7 cellular contexts compared by ENCODE assay signal in the genomic region with DNA sequence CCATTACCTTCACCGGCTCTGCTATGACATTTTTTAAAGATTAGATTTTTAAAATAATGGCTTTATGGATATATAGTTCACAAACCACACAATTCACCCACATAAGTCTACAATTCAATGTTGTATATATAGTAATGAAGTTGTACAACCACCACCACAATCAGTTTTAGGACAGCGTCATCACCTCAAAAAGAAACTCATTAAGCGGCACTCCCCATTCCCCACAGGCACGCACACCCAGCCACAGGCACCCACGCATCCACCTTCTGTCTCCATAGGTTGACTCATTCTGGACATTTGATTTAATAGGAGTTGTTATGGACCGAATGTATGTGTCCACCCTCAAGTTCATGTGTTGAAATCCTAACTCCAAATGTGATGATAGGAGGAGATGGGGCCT. TPM values are rescaled to one million over a fixed set of nuclear protein-coding genes. Genes with fewer than 3 reads are reported as not detected.
DNase-seq lines count a peak whose midpoint lies in the region; ATAC-seq and TF ChIP-seq lines count a peak whose summit lies in the region.
"Not testable (repeated sequence)": the region's sequence is repeated elsewhere in the genome, so short reads cannot be mapped to it uniquely, and the experiment has no call there.

No MANE protein-coding gene starts in this region.

- not testable (repeated sequence) for H3K27ac ChIP-seq in CD8-positive, alpha-beta T cell (ENCODE audit: low read depth, low read length)

- not testable (repeated sequence) for H3K27me3 ChIP-seq in CD8-positive, alpha-beta T cell (ENCODE audit: insufficient read depth, low read length)

- H3K4me3 ChIP-seq in CD8-positive, alpha-beta T cell (ENCODE audit: low read depth, low read length), result not testable (repeated sequence)

- H3K36me3 ChIP-seq in CD8-positive, alpha-beta T cell (ENCODE audit: insufficient read depth, low read length), result peaks cover 35% of the 10 kb centered on the region

- CTCF ChIA-PET in CD8-positive, alpha-beta T cell (lab: Charles Lee), result not testable (repeated sequence)

- H3K27ac Mint-ChIP-seq in CD8-positive, alpha-beta T cell, result peak overlapping the region; percentile 66
- H3K27ac Mint-ChIP-seq in activated CD4-positive, alpha-beta T cell treated with anti-CD3 and anti-CD28 coated beads, Interleukin-2, amount 10 ng/mL, durations not matched to agents 24 days and 14 days, result peak overlapping the region; percentile 55
- peak overlapping the region; percentile 87 for H3K27ac Mint-ChIP-seq in activated T-cell treated with anti-CD3 and anti-CD28 coated beads, Interleukin-2, amount 50 U/mL, for 72 hours
- peak overlapping the region; percentile 22 to 72 for H3K27ac Mint-ChIP-seq in activated naive CD4-positive, alpha-beta T cell treated with anti-CD3 and anti-CD28 coated beads, Interleukin-2, amount 50 U/mL, for 72 hours
- H3K27ac Mint-ChIP-seq in dendritic cell treated with granulocyte-macrophage colony-stimulating factor and Interleukin-4, amounts not matched to agents 40 ng/mL and 50 ng/mL, for 4 days, result peak overlapping the region; percentile 65
- peak overlapping the region; percentile 65 to 68 for H3K27ac Mint-ChIP-seq in natural killer cell

- H3K4me1 Mint-ChIP-seq in CD8-positive, alpha-beta T cell (ENCODE audit: low read depth), result peaks cover 46% of the 10 kb centered on the region
- peaks cover 35% of the 10 kb centered on the region for H3K4me1 Mint-ChIP-seq in activated CD4-positive, alpha-beta T cell treated with anti-CD3 and anti-CD28 coated beads, Interleukin-2, amount 10 ng/mL, durations not matched to agents 24 days and 14 days
- H3K4me1 Mint-ChIP-seq in activated T-cell treated with anti-CD3 and anti-CD28 coated beads, Interleukin-2, amount 50 U/mL, for 72 hours (ENCODE audit: low read depth), result peaks cover 63% of the 10 kb centered on the region
- H3K4me1 Mint-ChIP-seq in dendritic cell treated with granulocyte-macrophage colony-stimulating factor and Interleukin-4, amounts not matched to agents 40 ng/mL and 50 ng/mL, for 4 days (ENCODE audit: low read depth), result peaks cover 44% of the 10 kb centered on the region
- H3K4me1 Mint-ChIP-seq in natural killer cell, result peaks cover 29 to 34% of the 10 kb centered on the region in 2 donors

- H3K9me3 ChIP-seq in CD8-positive, alpha-beta T cell (ENCODE audit: low read length), result not testable (repeated sequence)

- H3K27me3 Mint-ChIP-seq in CD8-positive, alpha-beta T cell (ENCODE audit: low read depth); activated CD4-positive, alpha-beta T cell treated with anti-CD3 and anti-CD28 coated beads, Interleukin-2, amount 10 ng/mL, durations not matched to agents 24 days and 14 days; activated T-cell treated with anti-CD3 and anti-CD28 coated beads, Interleukin-2, amount 50 U/mL, for 72 hours (ENCODE audit: low read depth); dendritic cell treated with granulocyte-macrophage colony-stimulating factor and Interleukin-4, amounts not matched to agents 40 ng/mL and 50 ng/mL, for 4 days; natural killer cell (ENCODE audit: low read depth in 2 of 2): not testable (repeated sequence)

- ATAC-seq in CD8-positive, alpha-beta T cell; natural killer cell: not testable (repeated sequence)
- peak in 1 of 2 donors; percentile 50 for ATAC-seq in activated T-cell treated with anti-CD3 and anti-CD28 coated beads, Interleukin-2, amount 50 U/mL, for 72 hours (replicated peaks in 1 of 2)
- ATAC-seq in activated naive CD4-positive, alpha-beta T cell treated with anti-CD3 and anti-CD28 coated beads, Interleukin-2, amount 50 U/mL, for 72 hours, result peak in 1 of 2 donors; percentile 12

- peaks cover 66% of the 10 kb centered on the region for H3K36me3 Mint-ChIP-seq in CD8-positive, alpha-beta T cell
- H3K36me3 Mint-ChIP-seq in activated CD4-positive, alpha-beta T cell treated with anti-CD3 and anti-CD28 coated beads, Interleukin-2, amount 10 ng/mL, durations not matched to agents 24 days and 14 days (ENCODE audit: low read depth), result peaks cover 65% of the 10 kb centered on the region
- H3K36me3 Mint-ChIP-seq in activated T-cell treated with anti-CD3 and anti-CD28 coated beads, Interleukin-2, amount 50 U/mL, for 72 hours (ENCODE audit: insufficient read depth in 2 of 2), result peaks cover 30 to 41% of the 10 kb centered on the region in 2 donors
- peaks cover 21 to 53% of the 10 kb centered on the region in 2 donors for H3K36me3 Mint-ChIP-seq in activated naive CD4-positive, alpha-beta T cell treated with anti-CD3 and anti-CD28 coated beads, Interleukin-2, amount 50 U/mL, for 72 hours
- H3K36me3 Mint-ChIP-seq in dendritic cell treated with granulocyte-macrophage colony-stimulating factor and Interleukin-4, amounts not matched to agents 40 ng/mL and 50 ng/mL, for 4 days (ENCODE audit: low read depth), result peaks cover 90% of the 10 kb centered on the region
- H3K36me3 Mint-ChIP-seq in natural killer cell, result peaks cover 30% of the 10 kb centered on the region

- not testable (repeated sequence) for DNase-seq in CD8-positive, alpha-beta T cell; activated CD4-positive, alpha-beta T cell treated with anti-CD3 and anti-CD28 coated beads, Interleukin-2, amount 10 ng/mL, durations not matched to agents 24 days and 14 days; activated naive CD4-positive, alpha-beta T cell treated with anti-CD3 and anti-CD28 coated beads, Interleukin-2, amount 50 U/mL, for 72 hours (ENCODE audit: low spot score in 2 of 2); natural killer cell
- DNase-seq in activated T-cell treated with anti-CD3 and anti-CD28 coated beads, Interleukin-2, amount 50 U/mL, for 72 hours, result peak in 1 of 2 donors; percentile 55
- peak; percentile 5 for DNase-seq in stimulated activated naive CD4-positive, alpha-beta T cell treated with Interleukin-2 at 50 U/mL for 16 hours (lab: John Stamatoyannopoulos, UW)

- H3K4me1 ChIP-seq in CD8-positive, alpha-beta T cell (ENCODE audit: insufficient read depth, low read length), result peaks cover 22% of the 10 kb centered on the region

- H3K4me3 Mint-ChIP-seq in CD8-positive, alpha-beta T cell; activated CD4-positive, alpha-beta T cell treated with anti-CD3 and anti-CD28 coated beads, Interleukin-2, amount 10 ng/mL, durations not matched to agents 24 days and 14 days; dendritic cell treated with granulocyte-macrophage colony-stimulating factor and Interleukin-4, amounts not matched to agents 40 ng/mL and 50 ng/mL, for 4 days; natural killer cell: not testable (repeated sequence)
- H3K4me3 Mint-ChIP-seq in activated T-cell treated with anti-CD3 and anti-CD28 coated beads, Interleukin-2, amount 50 U/mL, for 72 hours, result peak overlapping the region in 1 of 2 donors; percentile 75

- POLR2A ChIA-PET in CD8-positive, alpha-beta T cell (lab: Charles Lee), result not testable (repeated sequence)

- intact Hi-C loops in CD8-positive, alpha-beta T cell (cut with DNase I, micrococcal nuclease); activated CD4-positive, alpha-beta T cell treated with anti-CD3 and anti-CD28 coated beads, Interleukin-2, amount 10 ng/mL, durations not matched to agents 24 days and 14 days (cut with micrococcal nuclease); dendritic cell treated with granulocyte-macrophage colony-stimulating factor and Interleukin-4, amounts not matched to agents 40 ng/mL and 50 ng/mL, for 4 days (cut with micrococcal nuclease); natural killer cell (cut with micrococcal nuclease): not testable (repeated sequence)

- TF ChIP-seq CTCF in CD8-positive, alpha-beta T cell (IDR thresholded peaks at IDR 0.05); natural killer cell (IDR thresholded peaks at IDR 0.05): not testable (repeated sequence)

- H3K9me3 Mint-ChIP-seq in CD8-positive, alpha-beta T cell; activated CD4-positive, alpha-beta T cell treated with anti-CD3 and anti-CD28 coated beads, Interleukin-2, amount 10 ng/mL, durations not matched to agents 24 days and 14 days; activated T-cell treated with anti-CD3 and anti-CD28 coated beads, Interleukin-2, amount 50 U/mL, for 72 hours; activated naive CD4-positive, alpha-beta T cell treated with anti-CD3 and anti-CD28 coated beads, Interleukin-2, amount 50 U/mL, for 72 hours; dendritic cell treated with granulocyte-macrophage colony-stimulating factor and Interleukin-4, amounts not matched to agents 40 ng/mL and 50 ng/mL, for 4 days; natural killer cell: not testable (repeated sequence)

RNA-seq across cellular contexts. Expression of a gene that starts 13.9 kb away (rescaled TPM):
- 10 to 100 TPM; 58.8 to 69.1 TPM for total RNA-seq in CD8-positive, alpha-beta T cell
- total RNA-seq in activated CD4-positive, alpha-beta T cell treated with anti-CD3 and anti-CD28 coated beads, Interleukin-2, amount 10 ng/mL, durations not matched to agents 24 days and 14 days, result 125 and 127 TPM in 2 replicates
- 100 to 1,000 TPM; 166 to 201 TPM for total RNA-seq in activated T-cell treated with anti-CD3 and anti-CD28 coated beads, Interleukin-2, amount 50 U/mL, for 72 hours
- 100 to 1,000 TPM in 1 of 2 donors, 10 to 100 TPM in 1; 99.5 to 147 TPM for total RNA-seq in activated naive CD4-positive, alpha-beta T cell treated with anti-CD3 and anti-CD28 coated beads, Interleukin-2, amount 50 U/mL, for 72 hours
- 100 to 1,000 TPM; 147 to 216 (median 154) TPM for total RNA-seq in natural killer cell

RNA-seq across cellular contexts. Expression of a gene that starts 28.1 kb away (rescaled TPM):
- total RNA-seq in CD8-positive, alpha-beta T cell, result not detected
- 0.21 and 0.30 TPM in 2 replicates for total RNA-seq in activated CD4-positive, alpha-beta T cell treated with anti-CD3 and anti-CD28 coated beads, Interleukin-2, amount 10 ng/mL, durations not matched to agents 24 days and 14 days
- total RNA-seq in activated T-cell treated with anti-CD3 and anti-CD28 coated beads, Interleukin-2, amount 50 U/mL, for 72 hours, result under 1 TPM in 1 of 2 donors, not detected in 1; 0.14 TPM
- total RNA-seq in activated naive CD4-positive, alpha-beta T cell treated with anti-CD3 and anti-CD28 coated beads, Interleukin-2, amount 50 U/mL, for 72 hours, result under 1 TPM in 1 of 2 donors, not detected in 1; 0.31 TPM
- not detected for total RNA-seq in natural killer cell
